ENCODE assay signal across 22 cellular contexts in genomic region chr13:89846890-89847585, GRCh38.
"Had no signal": no experiment of that assay in that cellular context is flagged by ENCODE, and none has a peak within 500 bp of the region (broad histone marks: within the 10 kb centered on the region; RNA-seq: fewer than 3 reads in every experiment).

No MANE protein-coding gene starts in this region.

- ATAC-seq: activated CD8-positive, alpha-beta memory T cell treated with anti-CD3 and anti-CD28 coated beads, Interleukin-2, amount 10 ng/mL, durations not matched to agents 7 days and 5 days; activated naive CD4-positive, alpha-beta T cell treated with anti-CD3 and anti-CD28 coated beads, Interleukin-2, amount 50 U/mL, for 72 hours; left lobe of liver; natural killer cell treated with Interleukin-12 subunit alpha and Interleukin-12 subunit beta and Interleukin-15 and Interleukin-18, amount 100 ng/mL, for 72 hours; right lobe of liver; stimulated activated naive CD8-positive, alpha-beta T cell treated with anti-CD3 and anti-CD28 coated beads, Interleukin-15, amount 100 ng/mL, for 72 hours had no signal

- DNase-seq: activated CD4-positive, alpha-beta T cell treated with anti-CD3 and anti-CD28 coated beads for 1 hour; activated CD4-positive, alpha-beta T cell treated with anti-CD3 and anti-CD28 coated beads, Interleukin-2, amount 50 U/mL, for 48 hours; activated CD8-positive, alpha-beta memory T cell treated with anti-CD3 and anti-CD28 coated beads, Interleukin-2, amount 10 ng/mL, durations not matched to agents 7 days and 5 days; activated effector memory CD4-positive, alpha-beta T cell treated with anti-CD3 and anti-CD28 coated beads, Interleukin-2, amount 50 U/mL, for 16 hours; activated T-cell treated with anti-CD3 and anti-CD28 coated beads, Interleukin-2, amount 50 U/mL, for 24 hours; anterior cingulate cortex; colonic mucosa; effector CD8-positive, alpha-beta T cell; immature natural killer cell; nucleus accumbens; right lobe of liver; stimulated activated CD4-positive, alpha-beta T cell treated with anti-CD3 and anti-CD28 coated beads, Interleukin-4, amount 100 ng/mL, for 1 hour; stimulated activated CD8-positive, alpha-beta memory T cell treated with anti-CD3 and anti-CD28 coated beads, Interleukin-4, amount 100 ng/mL, for 48 hours; stimulated activated naive CD8-positive, alpha-beta T cell treated with anti-CD3 and anti-CD28 coated beads, Interleukin-15, amount 100 ng/mL, for 72 hours; SW 1271; testis had no signal

- H3K4me3 ChIP-seq: breast epithelium, colonic mucosa, prostate gland, right lobe of liver, testis had no signal

- H3K36me3 Mint-ChIP-seq: activated CD8-positive, alpha-beta memory T cell treated with anti-CD3 and anti-CD28 coated beads, Interleukin-2, amount 10 ng/mL, durations not matched to agents 7 days and 5 days; activated naive CD4-positive, alpha-beta T cell treated with anti-CD3 and anti-CD28 coated beads, Interleukin-2, amount 50 U/mL, for 72 hours; immature natural killer cell; memory B cell; natural killer cell treated with Interleukin-12 subunit alpha and Interleukin-12 subunit beta and Interleukin-15 and Interleukin-18, amount 100 ng/mL, for 72 hours had no signal

- H3K4me3 Mint-ChIP-seq: activated CD8-positive, alpha-beta memory T cell treated with anti-CD3 and anti-CD28 coated beads, Interleukin-2, amount 10 ng/mL, durations not matched to agents 7 days and 5 days; activated T-cell treated with anti-CD3 and anti-CD28 coated beads, Interleukin-2, amount 50 U/mL, for 24 hours; immature natural killer cell; memory B cell; natural killer cell treated with Interleukin-12 subunit alpha and Interleukin-12 subunit beta and Interleukin-15 and Interleukin-18, amount 100 ng/mL, for 72 hours; stimulated activated naive CD8-positive, alpha-beta T cell treated with anti-CD3 and anti-CD28 coated beads, Interleukin-15, amount 100 ng/mL, for 72 hours had no signal

- H3K4me1 Mint-ChIP-seq: activated CD8-positive, alpha-beta memory T cell treated with anti-CD3 and anti-CD28 coated beads, Interleukin-2, amount 10 ng/mL, durations not matched to agents 7 days and 5 days; immature natural killer cell; memory B cell; stimulated activated naive CD8-positive, alpha-beta T cell treated with anti-CD3 and anti-CD28 coated beads, Interleukin-15, amount 100 ng/mL, for 72 hours had no signal

- H3K27ac Mint-ChIP-seq: activated CD8-positive, alpha-beta memory T cell treated with anti-CD3 and anti-CD28 coated beads, Interleukin-2, amount 10 ng/mL, durations not matched to agents 7 days and 5 days; activated naive CD4-positive, alpha-beta T cell treated with anti-CD3 and anti-CD28 coated beads, Interleukin-2, amount 50 U/mL, for 72 hours; activated T-cell treated with anti-CD3 and anti-CD28 coated beads, Interleukin-2, amount 50 U/mL, for 24 hours; immature natural killer cell; memory B cell; natural killer cell treated with Interleukin-12 subunit alpha and Interleukin-12 subunit beta and Interleukin-15 and Interleukin-18, amount 100 ng/mL, for 72 hours; stimulated activated naive CD8-positive, alpha-beta T cell treated with anti-CD3 and anti-CD28 coated beads, Interleukin-15, amount 100 ng/mL, for 72 hours had no signal

- H3K27me3 Mint-ChIP-seq: activated CD8-positive, alpha-beta memory T cell treated with anti-CD3 and anti-CD28 coated beads, Interleukin-2, amount 10 ng/mL, durations not matched to agents 7 days and 5 days; activated T-cell treated with anti-CD3 and anti-CD28 coated beads, Interleukin-2, amount 50 U/mL, for 24 hours; memory B cell; natural killer cell treated with Interleukin-12 subunit alpha and Interleukin-12 subunit beta and Interleukin-15 and Interleukin-18, amount 100 ng/mL, for 72 hours; stimulated activated naive CD8-positive, alpha-beta T cell treated with anti-CD3 and anti-CD28 coated beads, Interleukin-15, amount 100 ng/mL, for 72 hours had no signal
